In the genomic region with DNA sequence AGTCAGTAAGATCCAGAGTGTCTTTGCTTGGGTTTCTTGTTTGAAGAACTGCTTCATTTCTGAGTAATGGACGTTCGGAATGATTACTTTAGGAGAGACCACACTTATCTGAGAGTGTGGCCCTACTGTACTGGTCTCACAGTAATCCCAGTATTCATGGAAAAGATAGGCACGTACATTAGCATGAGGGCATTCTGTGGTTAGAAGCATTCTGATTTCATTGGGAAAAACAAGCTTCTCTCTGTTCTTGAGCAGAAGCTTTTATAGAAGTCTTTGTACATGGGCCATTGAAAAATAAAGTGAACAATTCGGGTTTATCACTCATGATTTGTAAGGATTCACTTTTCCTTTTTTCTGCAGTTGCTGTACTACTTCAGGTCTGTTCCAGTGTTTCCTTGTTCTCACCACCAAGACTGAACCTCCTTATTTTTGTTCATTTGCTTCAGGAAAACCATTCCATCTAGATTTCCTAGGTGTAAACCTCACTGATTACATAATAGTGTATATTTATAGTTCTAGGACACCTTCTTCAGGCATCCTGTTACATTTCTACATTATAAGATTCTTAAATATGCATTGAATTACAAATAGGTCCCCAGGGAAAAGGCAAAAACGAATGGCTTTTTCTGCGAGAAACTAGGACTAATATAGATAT, we compare ENCODE assay signal across 22 cellular contexts. TPM values are rescaled to one million over a fixed set of nuclear protein-coding genes. Genes with fewer than 3 reads are reported as not detected.
DNase-seq lines count a peak whose midpoint lies in the region; ATAC-seq, FAIRE-seq and TF ChIP-seq lines count a peak whose summit lies in the region.
"Had no signal": no experiment of that assay in that cellular context is flagged by ENCODE, and none has a peak within 500 bp of the region (broad histone marks: within the 10 kb centered on the region; RNA-seq: fewer than 3 reads in every experiment).

No MANE protein-coding gene starts in this region.

- TF ChIP-seq POLR2A in gastrocnemius medialis (IDR thresholded peaks at IDR 0.05), result no peak

- no peaks in the 10 kb centered on the region for H3K27me3 Mint-ChIP-seq in glutamatergic neuron (ENCODE audit: unreplicated experiment)
- H3K27me3 Mint-ChIP-seq in activated T-cell treated with anti-CD3 and anti-CD28 coated beads, Interleukin-2, amount 50 U/mL, for 4 hours (ENCODE audit: low read depth), result no peaks in the 10 kb centered on the region
- H3K27me3 Mint-ChIP-seq: CD4-positive, alpha-beta T cell; stimulated activated naive CD8-positive, alpha-beta T cell treated with anti-CD3 and anti-CD28 coated beads, Interleukin-15, Interleukin-2, amounts not matched to agents 100 ng/mL and 50 ng/mL, for 24 hours had no signal

- H3K9me3 Mint-ChIP-seq in glutamatergic neuron (ENCODE audit: unreplicated experiment), result peaks cover 8% of the 10 kb centered on the region
- H3K9me3 Mint-ChIP-seq in activated T-cell treated with anti-CD3 and anti-CD28 coated beads, Interleukin-2, amount 50 U/mL, for 4 hours, result no peaks in the 10 kb centered on the region
- H3K9me3 Mint-ChIP-seq: CD4-positive, alpha-beta T cell; H9; stimulated activated naive CD8-positive, alpha-beta T cell treated with anti-CD3 and anti-CD28 coated beads, Interleukin-15, Interleukin-2, amounts not matched to agents 100 ng/mL and 50 ng/mL, for 24 hours had no signal

- peak overlapping the region; percentile 96 for H3K27ac Mint-ChIP-seq in glutamatergic neuron (ENCODE audit: unreplicated experiment)
- H3K27ac Mint-ChIP-seq: stimulated activated naive CD8-positive, alpha-beta T cell treated with anti-CD3 and anti-CD28 coated beads, Interleukin-15, Interleukin-2, amounts not matched to agents 100 ng/mL and 50 ng/mL, for 24 hours had no signal

- TF ChIP-seq CTCF in glutamatergic neuron (IDR thresholded peaks at IDR 0.05; ENCODE audit: partially characterized antibody, unreplicated experiment), result no peak
- TF ChIP-seq CTCF in gastrocnemius medialis (IDR thresholded peaks at IDR 0.05 in 4 of 5, conservative IDR thresholded peaks at IDR 0.05 in 1 of 5), result no peak

- no peaks in the 10 kb centered on the region for H3K36me3 ChIP-seq in gastrocnemius medialis

- H3K4me3 ChIP-seq in gastrocnemius medialis, result peak overlapping the region in 1 of 4 donors; percentile 18
- H3K4me3 ChIP-seq: lung had no signal

- H3K4me1 Mint-ChIP-seq in glutamatergic neuron (ENCODE audit: low read depth, unreplicated experiment), result peaks cover 72% of the 10 kb centered on the region
- H3K4me1 Mint-ChIP-seq in activated T-cell treated with anti-CD3 and anti-CD28 coated beads, Interleukin-2, amount 50 U/mL, for 4 hours (ENCODE audit: low read depth), result peaks cover 90% of the 10 kb centered on the region

- peak overlapping the region; percentile 64 for H3K4me3 Mint-ChIP-seq in glutamatergic neuron (ENCODE audit: unreplicated experiment)
- no peak overlapping the region for H3K4me3 Mint-ChIP-seq in activated T-cell treated with anti-CD3 and anti-CD28 coated beads, Interleukin-2, amount 50 U/mL, for 4 hours
- H3K4me3 Mint-ChIP-seq: H9; stimulated activated naive CD8-positive, alpha-beta T cell treated with anti-CD3 and anti-CD28 coated beads, Interleukin-15, Interleukin-2, amounts not matched to agents 100 ng/mL and 50 ng/mL, for 24 hours had no signal

- no peaks in the 10 kb centered on the region for H3K36me3 Mint-ChIP-seq in glutamatergic neuron (ENCODE audit: unreplicated experiment)
- H3K36me3 Mint-ChIP-seq in activated T-cell treated with anti-CD3 and anti-CD28 coated beads, Interleukin-2, amount 50 U/mL, for 4 hours (ENCODE audit: insufficient read depth), result peaks cover 3% of the 10 kb centered on the region

- ATAC-seq in gastrocnemius medialis (peak; percentile 37 to 41), esophagus mucosa (no peak)
- ATAC-seq in activated T-cell treated with anti-CD3 and anti-CD28 coated beads, Interleukin-2, amount 50 U/mL, for 4 hours, result no peak

- H3K9me3 ChIP-seq in gastrocnemius medialis, result no peaks in the 10 kb centered on the region

- in situ Hi-C loops in SK-MEL-5 (cut with HindIII; ENCODE audit: low pct_unique_long_range_greater_than_20kb, low sequenced_read_pairs), result no loop called here
- in situ Hi-C loops in gastrocnemius medialis (cut with MboI; ENCODE audit: low sequenced_read_pairs in 4 of 4), result no loop called here

- DNase-seq in GM19239 (ENCODE audit: insufficient read length, low spot score) (no peak), SK-MEL-5 (ENCODE audit: low read depth, low spot score) (peak; percentile 97), glutamatergic neuron (no peak), gastrocnemius medialis (no peak), T-helper 1 cell (no peak)
- no peak for DNase-seq in activated T-cell treated with anti-CD3 and anti-CD28 coated beads, Interleukin-2, amount 50 U/mL, for 4 hours
- DNase-seq: activated CD8-positive, alpha-beta memory T cell treated with anti-CD3 and anti-CD28 coated beads for 24 hours; activated gamma-delta T cell treated with Interleukin-2 at 50 U/mL for 16 hours; activated T-cell treated with anti-CD3 and anti-CD28 coated beads, Interleukin-2, amount 50 U/mL, for 1 hour; amygdala; CD4-positive, alpha-beta T cell; DMS53; GF-D8; H9; Karpas-422; MV-4-11; NCI-H524; retina; SHP77 treated with DMSO at 0.1 percent for 48 hours had no signal

- peak overlapping the region; percentile 45 to 65 (median 59) for H3K27ac ChIP-seq in gastrocnemius medialis

- H3K4me1 ChIP-seq in gastrocnemius medialis, result peaks cover 65 to 71% of the 10 kb centered on the region in 2 donors

- peak; percentile 14 for FAIRE-seq in GM19239 (lab: Jason Lieb, UNC)

- H3K27me3 ChIP-seq in gastrocnemius medialis, result no peaks in the 10 kb centered on the region

- intact Hi-C loops in gastrocnemius medialis (cut with DNase I; ENCODE audit: low total_unique reads), result no loop called here

RNA-seq across cellular contexts. Expression of gene TGFBR1, which starts 10.1 kb away (rescaled TPM):
- total RNA-seq in SK-MEL-5 (2014; rRNA removed; shearing (Covaris generic)), result 122 and 131 TPM in 2 replicates
- polyA plus RNA-seq in SK-MEL-5 (2015; cell fraction: cytosol; rRNA removed), result 48.9 and 67.3 TPM in 2 replicates
- 28.0 and 29.8 TPM in 2 replicates for polyA plus RNA-seq in SK-MEL-5 (2015; cell fraction: nucleus; rRNA removed)
- total RNA-seq in glutamatergic neuron (ENCODE audit: unreplicated experiment) (207 TPM), gastrocnemius medialis (10 to 100 TPM; 13.5 to 19.0 (median 14.3) TPM), esophagus mucosa (31.5 TPM)
- total RNA-seq in activated T-cell treated with anti-CD3 and anti-CD28 coated beads, Interleukin-2, amount 50 U/mL, for 4 hours, result 10 to 100 TPM; 14.6 to 19.6 (median 17.0) TPM

Comparison
In these comparisons a context has a peak if more than half of its experiments do, and no peak if none do; other contexts are left out.
1. ATAC-seq: peak in gastrocnemius medialis (2 of 2); none in esophagus mucosa (single experiment) and activated T-cell treated with anti-CD3 and anti-CD28 coated beads, Interleukin-2, amount 50 U/mL, for 4 hours (0 of 2).